ENCODE assay signal across 2 cellular contexts in the genomic region with DNA sequence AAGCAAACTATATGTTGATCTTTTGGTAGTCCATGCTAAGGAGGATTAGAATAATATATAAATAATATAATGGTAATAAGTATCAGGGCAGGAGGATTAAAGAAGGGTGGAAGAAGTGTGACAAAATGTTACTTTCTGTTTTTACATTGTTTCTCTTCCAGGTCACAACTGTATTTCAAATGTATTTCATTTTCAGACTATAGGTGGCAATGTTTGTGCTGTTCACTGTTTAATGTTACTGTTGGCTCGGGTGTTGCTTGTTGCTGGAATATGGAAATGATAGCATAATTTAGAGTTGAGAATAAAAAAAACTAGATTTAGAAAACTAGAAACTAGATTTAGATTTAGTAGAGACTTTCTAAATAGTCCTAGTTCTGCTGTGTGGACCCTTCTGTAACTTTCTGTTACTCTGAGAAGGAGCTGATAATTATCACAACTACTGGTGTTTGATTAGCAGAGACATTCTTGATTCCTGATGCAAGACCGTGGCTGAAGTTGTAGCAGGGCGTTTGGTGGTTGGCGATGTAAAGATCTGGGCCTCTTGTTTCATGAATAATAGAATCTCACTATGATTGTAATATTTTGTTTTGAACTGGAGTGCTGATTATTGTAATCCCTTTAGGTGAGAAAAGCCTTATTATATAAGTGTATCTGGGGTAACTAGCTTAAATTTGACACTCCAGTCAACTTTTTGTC.
TF ChIP-seq lines count a peak whose summit lies in the region.

No MANE protein-coding gene starts in this region.

TF ChIP-seq in K562, 482 proteins besides CTCF, POLR2A, EP300 and RAD21 (continued from another document):
- TF ChIP-seq, protein P1, sequence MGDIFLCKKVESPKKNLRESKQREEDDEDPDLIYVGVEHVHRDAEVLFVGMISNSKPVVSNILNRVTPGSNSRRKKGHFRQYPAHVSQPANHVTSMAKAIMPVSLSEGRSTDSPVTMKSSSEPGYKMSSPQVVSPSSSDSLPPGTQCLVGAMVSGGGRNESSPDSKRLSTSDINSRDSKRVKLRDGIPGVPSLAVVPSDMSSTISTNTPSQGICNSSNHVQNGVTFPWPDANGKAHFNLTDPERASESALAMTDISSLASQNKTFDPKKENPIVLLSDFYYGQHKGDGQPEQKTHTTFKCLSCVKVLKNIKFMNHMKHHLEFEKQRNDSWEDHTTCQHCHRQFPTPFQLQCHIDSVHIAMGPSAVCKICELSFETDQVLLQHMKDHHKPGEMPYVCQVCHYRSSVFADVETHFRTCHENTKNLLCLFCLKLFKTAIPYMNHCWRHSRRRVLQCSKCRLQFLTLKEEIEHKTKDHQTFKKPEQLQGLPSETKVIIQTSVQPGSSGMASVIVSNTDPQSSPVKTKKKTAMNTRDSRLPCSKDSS (IDR thresholded peaks at IDR 0.05; ENCODE audit: low read depth, partially characterized antibody): no peak
- TF ChIP-seq GABPA (tag; conservative IDR thresholded peaks at IDR 0.05; ENCODE audit: low read depth) (peak; percentile 56), TEAD4 (IDR thresholded peaks at IDR 0.05; ENCODE audit: low read length) (0 out of 2 replicates have a peak, but pooled peaks have one; percentile 14), TEAD4 (CRISPR knock-in tag; IDR thresholded peaks at IDR 0.05; ENCODE audit: borderline replicate concordance) (no peak), FOXK2 (conservative IDR thresholded peaks at IDR 0.05 in 1 of 2, IDR thresholded peaks at IDR 0.05 in 1 of 2; ENCODE audit: low read depth in 2 of 2) (peak; percentile 38 to 42; a peak in 1 of 4 replicates), JUND (IDR thresholded peaks at IDR 0.05; ENCODE audit: borderline replicate concordance, low read depth, low read length) (no peak; the same call in 1 of the 2 replicates), JUND (tag; IDR thresholded peaks at IDR 0.05; ENCODE audit: borderline replicate concordance, low read depth, low read length) (0 out of 3 replicates have a peak, but pooled peaks have one; percentile 20), ESRRA (IDR thresholded peaks at IDR 0.05; ENCODE audit: borderline replicate concordance, low read depth) (no peak), EHMT2 (IDR thresholded peaks at IDR 0.05) (no peak), NR2C1 (IDR thresholded peaks at IDR 0.05) (peak; percentile 71), NR2C1 (tag; IDR thresholded peaks at IDR 0.05) (peak; percentile 70), CEBPG (CRISPR knock-in tag; IDR thresholded peaks at IDR 0.05) (peak; percentile 54; the same call in 1 of the 2 replicates), CEBPG (tag; conservative IDR thresholded peaks at IDR 0.05 in 1 of 2, IDR thresholded peaks at IDR 0.05 in 1 of 2) (0 out of 4 replicates have a peak, but pooled peaks of 1 of the 2 experiments have one; percentile 15), SMC3 (conservative IDR thresholded peaks at IDR 0.05; ENCODE audit: insufficient read depth, low read depth, low read length) (0 out of 2 replicates have a peak, but pooled peaks have one; percentile 13), NR2C2 (CRISPR knock-in tag; IDR thresholded peaks at IDR 0.05) (no peak), NR2C2 (tag; IDR thresholded peaks at IDR 0.05) (peak; percentile 85), CCAR2 (IDR thresholded peaks at IDR 0.05; ENCODE audit: low read depth, low read length) (no peak), DPF2 (IDR thresholded peaks at IDR 0.05) (peak; percentile 46; the same call in 1 of the 2 replicates)
- TF ChIP-seq, protein P2, sequence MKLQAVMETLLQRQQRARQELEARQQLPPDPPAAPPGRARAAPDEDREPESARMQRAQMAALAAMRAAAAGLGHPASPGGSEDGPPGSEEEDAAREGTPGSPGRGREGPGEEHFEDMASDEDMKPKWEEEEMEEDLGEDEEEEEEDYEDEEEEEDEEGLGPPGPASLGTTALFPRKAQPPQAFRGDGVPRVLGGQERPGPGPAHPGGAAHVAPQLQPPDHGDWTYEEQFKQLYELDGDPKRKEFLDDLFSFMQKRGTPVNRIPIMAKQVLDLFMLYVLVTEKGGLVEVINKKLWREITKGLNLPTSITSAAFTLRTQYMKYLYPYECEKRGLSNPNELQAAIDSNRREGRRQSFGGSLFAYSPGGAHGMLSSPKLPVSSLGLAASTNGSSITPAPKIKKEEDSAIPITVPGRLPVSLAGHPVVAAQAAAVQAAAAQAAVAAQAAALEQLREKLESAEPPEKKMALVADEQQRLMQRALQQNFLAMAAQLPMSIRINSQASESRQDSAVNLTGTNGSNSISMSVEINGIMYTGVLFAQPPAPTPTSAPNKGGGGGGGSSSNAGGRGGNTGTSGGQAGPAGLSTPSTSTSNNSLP (IDR thresholded peaks at IDR 0.05; ENCODE audit: borderline replicate concordance, low read depth, low read length): peak; percentile 64; the same call in 1 of the 2 replicates
- TF ChIP-seq, protein P3, sequence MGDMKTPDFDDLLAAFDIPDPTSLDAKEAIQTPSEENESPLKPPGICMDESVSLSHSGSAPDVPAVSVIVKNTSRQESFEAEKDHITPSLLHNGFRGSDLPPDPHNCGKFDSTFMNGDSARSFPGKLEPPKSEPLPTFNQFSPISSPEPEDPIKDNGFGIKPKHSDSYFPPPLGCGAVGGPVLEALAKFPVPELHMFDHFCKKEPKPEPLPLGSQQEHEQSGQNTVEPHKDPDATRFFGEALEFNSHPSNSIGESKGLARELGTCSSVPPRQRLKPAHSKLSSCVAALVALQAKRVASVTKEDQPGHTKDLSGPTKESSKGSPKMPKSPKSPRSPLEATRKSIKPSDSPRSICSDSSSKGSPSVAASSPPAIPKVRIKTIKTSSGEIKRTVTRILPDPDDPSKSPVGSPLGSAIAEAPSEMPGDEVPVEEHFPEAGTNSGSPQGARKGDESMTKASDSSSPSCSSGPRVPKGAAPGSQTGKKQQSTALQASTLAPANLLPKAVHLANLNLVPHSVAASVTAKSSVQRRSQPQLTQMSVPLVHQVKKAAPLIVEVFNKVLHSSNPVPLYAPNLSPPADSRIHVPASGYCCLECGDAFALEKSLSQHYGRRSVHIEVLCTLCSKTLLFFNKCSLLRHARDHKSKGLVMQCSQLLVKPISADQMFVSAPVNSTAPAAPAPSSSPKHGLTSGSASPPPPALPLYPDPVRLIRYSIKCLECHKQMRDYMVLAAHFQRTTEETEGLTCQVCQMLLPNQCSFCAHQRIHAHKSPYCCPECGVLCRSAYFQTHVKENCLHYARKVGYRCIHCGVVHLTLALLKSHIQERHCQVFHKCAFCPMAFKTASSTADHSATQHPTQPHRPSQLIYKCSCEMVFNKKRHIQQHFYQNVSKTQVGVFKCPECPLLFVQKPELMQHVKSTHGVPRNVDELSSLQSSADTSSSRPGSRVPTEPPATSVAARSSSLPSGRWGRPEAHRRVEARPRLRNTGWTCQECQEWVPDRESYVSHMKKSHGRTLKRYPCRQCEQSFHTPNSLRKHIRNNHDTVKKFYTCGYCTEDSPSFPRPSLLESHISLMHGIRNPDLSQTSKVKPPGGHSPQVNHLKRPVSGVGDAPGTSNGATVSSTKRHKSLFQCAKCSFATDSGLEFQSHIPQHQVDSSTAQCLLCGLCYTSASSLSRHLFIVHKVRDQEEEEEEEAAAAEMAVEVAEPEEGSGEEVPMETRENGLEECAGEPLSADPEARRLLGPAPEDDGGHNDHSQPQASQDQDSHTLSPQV (IDR thresholded peaks at IDR 0.05): 0 out of 2 replicates have a peak, but pooled peaks have one; percentile 38

TF ChIP-seq in neural cell, 6 proteins besides CTCF, POLR2A, EP300 and RAD21 (continued from another document):
- TF ChIP-seq, protein P4, sequence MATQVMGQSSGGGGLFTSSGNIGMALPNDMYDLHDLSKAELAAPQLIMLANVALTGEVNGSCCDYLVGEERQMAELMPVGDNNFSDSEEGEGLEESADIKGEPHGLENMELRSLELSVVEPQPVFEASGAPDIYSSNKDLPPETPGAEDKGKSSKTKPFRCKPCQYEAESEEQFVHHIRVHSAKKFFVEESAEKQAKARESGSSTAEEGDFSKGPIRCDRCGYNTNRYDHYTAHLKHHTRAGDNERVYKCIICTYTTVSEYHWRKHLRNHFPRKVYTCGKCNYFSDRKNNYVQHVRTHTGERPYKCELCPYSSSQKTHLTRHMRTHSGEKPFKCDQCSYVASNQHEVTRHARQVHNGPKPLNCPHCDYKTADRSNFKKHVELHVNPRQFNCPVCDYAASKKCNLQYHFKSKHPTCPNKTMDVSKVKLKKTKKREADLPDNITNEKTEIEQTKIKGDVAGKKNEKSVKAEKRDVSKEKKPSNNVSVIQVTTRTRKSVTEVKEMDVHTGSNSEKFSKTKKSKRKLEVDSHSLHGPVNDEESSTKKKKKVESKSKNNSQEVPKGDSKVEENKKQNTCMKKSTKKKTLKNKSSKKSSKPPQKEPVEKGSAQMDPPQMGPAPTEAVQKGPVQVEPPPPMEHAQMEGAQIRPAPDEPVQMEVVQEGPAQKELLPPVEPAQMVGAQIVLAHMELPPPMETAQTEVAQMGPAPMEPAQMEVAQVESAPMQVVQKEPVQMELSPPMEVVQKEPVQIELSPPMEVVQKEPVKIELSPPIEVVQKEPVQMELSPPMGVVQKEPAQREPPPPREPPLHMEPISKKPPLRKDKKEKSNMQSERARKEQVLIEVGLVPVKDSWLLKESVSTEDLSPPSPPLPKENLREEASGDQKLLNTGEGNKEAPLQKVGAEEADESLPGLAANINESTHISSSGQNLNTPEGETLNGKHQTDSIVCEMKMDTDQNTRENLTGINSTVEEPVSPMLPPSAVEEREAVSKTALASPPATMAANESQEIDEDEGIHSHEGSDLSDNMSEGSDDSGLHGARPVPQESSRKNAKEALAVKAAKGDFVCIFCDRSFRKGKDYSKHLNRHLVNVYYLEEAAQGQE (IDR thresholded peaks at IDR 0.05; ENCODE audit: borderline replicate concordance): no peak
- TF ChIP-seq TAF1 (IDR thresholded peaks at IDR 0.05; ENCODE audit: low read depth): no peak
